Comparison of ENCODE assay signal across 28 cellular contexts in genomic region chr1:60244906-60245305, GRCh38.
"Had no signal": no experiment of that assay in that cellular context is flagged by ENCODE, and none has a peak within 500 bp of the region (broad histone marks: within the 10 kb centered on the region; RNA-seq: fewer than 3 reads in every experiment).

No MANE protein-coding gene starts in this region.

- H3K4me3 ChIP-seq: PC-9, SJCRH30, SK-N-MC had no signal

- H3K4me1 ChIP-seq: SJCRH30 had no signal

- H3K36me3 ChIP-seq: SJCRH30 had no signal

- ATAC-seq: Panc1, Right ventricle myocardium inferior, SK-N-SH treated with all-trans-retinoic acid at 6 μM for 48 hours, T-cell had no signal

- H3K4me2 ChIP-seq: PC-9 had no signal

- DNase-seq: Kasumi-1, KG1, MM.1S, MV-4-11, NCI-H1092, NCI-H1105, NCI-H1417 treated with DMSO at 0.1 percent for 48 hours, NCI-H1436 treated with DMSO at 0.1 percent for 48 hours, NCI-H187 treated with DMSO at 0.1 percent for 48 hours, NCI-H2029, NCI-H2081, NCI-H2171 treated with DMSO at 0.1 percent for 48 hours, NCI-H226, NCI-H510A treated with DMSO at 0.1 percent for 48 hours, NCI-H524 treated with DMSO at 0.1 percent for 48 hours, NCI-H526 treated with DMSO at 0.1 percent for 48 hours, NCI-H774, PC-9, SHP77, SIG-M5, SJCRH30, T-cell had no signal

- H3K27me3 ChIP-seq: SJCRH30 had no signal

- H3K27ac ChIP-seq: PC-9, RWPE1, SJCRH30, SK-N-MC had no signal

- FAIRE-seq: RCC 7860 had no signal
